ENCODE assay signal across 8 cellular contexts in genomic region chr17:55577687-55578086, GRCh38.
DNase-seq lines count a peak whose midpoint lies in the region; ATAC-seq, FAIRE-seq and TF ChIP-seq lines count a peak whose summit lies in the region.

No MANE protein-coding gene starts in this region.

- no peaks in the 10 kb centered on the region for H3K27me3 ChIP-seq in fibroblast of lung (ENCODE audit: control insufficient read depth, insufficient read depth, low read length)
- no peaks in the 10 kb centered on the region for H3K27me3 ChIP-seq in testis

- no peak overlapping the region for H3K27ac Mint-ChIP-seq in T-cell

- H4K20me1 ChIP-seq in fibroblast of lung (ENCODE audit: control insufficient read depth, extremely low read depth, insufficient read depth, low read length), result no peaks in the 10 kb centered on the region

- peaks cover 0 to 11% (median 6%) of the 10 kb centered on the region in 3 donors for H3K4me1 Mint-ChIP-seq in T-cell

- peak overlapping the region; percentile 85 for H3K4me2 ChIP-seq in fibroblast of lung (ENCODE audit: extremely low read depth, insufficient read depth, low read length)

- peak; percentile 32 for ATAC-seq in GM21390 (IDR thresholded peaks at IDR 0.05; ENCODE audit: unreplicated experiment)
- peak; percentile 52 to 76 (median 61) for ATAC-seq in T-cell (replicated peaks in 1 of 4)

- H2AFZ ChIP-seq in fibroblast of lung (ENCODE audit: low read length), result peak overlapping the region; percentile 15

- H3K4me1 ChIP-seq in fibroblast of lung (ENCODE audit: control insufficient read depth, extremely low read depth, insufficient read depth, low read length) (peaks cover 10% of the 10 kb centered on the region), testis (peaks cover 10% of the 10 kb centered on the region)

- no peaks in the 10 kb centered on the region for H3K36me3 ChIP-seq in fibroblast of lung (ENCODE audit: control insufficient read depth, insufficient read depth, low read length)
- no peaks in the 10 kb centered on the region for H3K36me3 ChIP-seq in testis (ENCODE audit: low read depth, missing control alignments)

- TF ChIP-seq CTCF in fibroblast of lung (conservative IDR thresholded peaks at IDR 0.05 in 1 of 2, IDR thresholded peaks at IDR 0.05 in 1 of 2; ENCODE audit: low read depth in 1 of 2, low read length in 2 of 2) (no peak), testis (IDR thresholded peaks at IDR 0.05) (no peak)

- H3K79me2 ChIP-seq in fibroblast of lung (ENCODE audit: control insufficient read depth, insufficient read depth, low read length), result no peaks in the 10 kb centered on the region

- H3K27ac ChIP-seq in fibroblast of lung (ENCODE audit: insufficient read depth, low read length) (peak overlapping the region; percentile 82), testis (no peak overlapping the region)

- H3K9me3 ChIP-seq in fibroblast of lung (ENCODE audit: control insufficient read depth, insufficient read depth, low read depth, low read length), result no peaks in the 10 kb centered on the region
- no peaks in the 10 kb centered on the region for H3K9me3 ChIP-seq in testis

- H3K9ac ChIP-seq in fibroblast of lung (ENCODE audit: insufficient read depth, low read length), result no peak overlapping the region

- intact Hi-C loops in testis (cut with DNase I; ENCODE audit: low total_unique reads), result no loop called here

- DNase-seq in T-cell, result peak in 19 of 34 experiments; percentile 2 to 35 (median 10)
- DNase-seq in fibroblast of lung (ENCODE audit: low read depth in 2 of 2), result peak in 1 of 2 donors; percentile 49
- peak; percentile 49 for DNase-seq in stimulated activated CD8-positive, alpha-beta memory T cell treated with anti-CD3 and anti-CD28 coated beads, Interleukin-4, amount 100 ng/mL, for 48 hours
- no peak for DNase-seq in testis
- DNase-seq in cerebellar cortex (ENCODE audit: low spot score), result no peak
- DNase-seq in frontal cortex (ENCODE audit: low spot score in 2 of 2), result no peak
- no peak for DNase-seq in NOMO-1 treated with dmso at 0.1 percent for 144 hours (lab: John Stamatoyannopoulos, UW; ENCODE audit: unreplicated experiment)

- 44 to 68% methylated on average over 6 to 13 of the region's 14 CpGs for WGBS in testis, 2 donors

- H3K9me3 Mint-ChIP-seq in T-cell, result no peaks in the 10 kb centered on the region

- POLR2A ChIA-PET in T-cell (lab: Charles Lee), result interaction anchor here in 1 of 2 donors (0.7 kb wide), 1 partner anchor 66 kb away, joined by 3 read pairs; no protein-coding TSS in a partner anchor

- H3K4me3 ChIP-seq in fibroblast of lung (replicated peaks in 1 of 4; ENCODE audit: control extremely low read depth in 1 of 4, insufficient read depth in 1 of 4, low read depth in 3 of 4, low read length in 4 of 4), result no peak overlapping the region
- H3K4me3 ChIP-seq in testis, result peak overlapping the region in 1 of 2 donors; percentile 21

- no peaks in the 10 kb centered on the region for H3K36me3 Mint-ChIP-seq in T-cell

- FAIRE-seq in frontal cortex (lab: Jason Lieb, UNC), result no peak

- H3K27me3 Mint-ChIP-seq in T-cell, result no peaks in the 10 kb centered on the region

- CTCF ChIA-PET in T-cell (lab: Charles Lee), result no interaction called here

- H3K4me3 Mint-ChIP-seq in T-cell, result no peak overlapping the region

- TF ChIP-seq POLR2A in testis (IDR thresholded peaks at IDR 0.05), result no peak

Comparison
In these comparisons a context has a peak if more than half of its experiments do, and no peak if none do; other contexts are left out.
1. DNase-seq: peak in T-cell (19 of 34) and stimulated activated CD8-positive, alpha-beta memory T cell treated with anti-CD3 and anti-CD28 coated beads, Interleukin-4, amount 100 ng/mL, for 48 hours (single experiment); none in testis (single experiment), cerebellar cortex (single experiment), frontal cortex (0 of 2) and NOMO-1 treated with dmso at 0.1 percent for 144 hours (single experiment).